8 cellular contexts compared by ENCODE assay signal in genomic region chr9:97307091-97307490, GRCh38. TPM values are rescaled to one million over a fixed set of nuclear protein-coding genes. Genes with fewer than 3 reads are reported as not detected.
A peak's percentile ranks its signal among the peaks of the same experiment; 100 is the strongest.
DNase-seq lines count a peak whose midpoint lies in the region; ATAC-seq, FAIRE-seq and TF ChIP-seq lines count a peak whose summit lies in the region.

No MANE protein-coding gene starts in this region.

- H3K23ac ChIP-seq in H9 (ENCODE audit: insufficient read length, low read depth, low read length) = no peak overlapping the region

- H4K5ac ChIP-seq in H9 (ENCODE audit: insufficient read length, low read depth, low read length) = no peak overlapping the region

- peaks cover 0 to 5% of the 10 kb centered on the region in 2 donors for H3K36me3 ChIP-seq in kidney (ENCODE audit: control insufficient read depth in 1 of 2, insufficient read depth in 2 of 2, low read length in 2 of 2)

- H3K79me2 ChIP-seq in H9 (ENCODE audit: insufficient read depth, low read length) = no peaks in the 10 kb centered on the region

- no peaks in the 10 kb centered on the region for H3K23me2 ChIP-seq in H9 (ENCODE audit: insufficient read length, low read depth, low read length, poor library complexity, severe bottlenecking)

- peak overlapping the region; percentile 66 for H2AFZ ChIP-seq in H9 (ENCODE audit: low read length)

- no peaks in the 10 kb centered on the region for H3K4me1 ChIP-seq in H9 (ENCODE audit: insufficient read depth, low read length)
- H3K4me1 ChIP-seq in kidney (ENCODE audit: control insufficient read depth in 1 of 2, insufficient read depth in 1 of 2, low read depth in 1 of 2, low read length in 2 of 2) = peaks cover 3 to 11% of the 10 kb centered on the region in 2 donors

- no peak overlapping the region for H3K56ac ChIP-seq in H9 (ENCODE audit: insufficient read length, low read depth, low read length)

- H3K9me3 ChIP-seq in H9 (ENCODE audit: control insufficient read depth, low read depth, low read length) = no peaks in the 10 kb centered on the region
- H3K9me3 ChIP-seq in kidney (ENCODE audit: control insufficient read depth in 1 of 2, low read length in 2 of 2) = no peaks in the 10 kb centered on the region

- H3K9ac ChIP-seq in H9 (ENCODE audit: extremely low read depth, insufficient read length, low read length) (no peak overlapping the region), kidney (ENCODE audit: low read length in 2 of 2) (peak overlapping the region; percentile 37 to 49)

- H3K4ac ChIP-seq in H9 (ENCODE audit: low read depth, low read length) = no peak overlapping the region

- H3K27ac ChIP-seq in H9 (ENCODE audit: insufficient read length, low read depth, low read length) (no peak overlapping the region), caudate nucleus (ENCODE audit: low read depth, low read length) (no peak overlapping the region), kidney (ENCODE audit: low read depth in 2 of 2, low read length in 2 of 2) (no peak overlapping the region)

- H3K4me3 ChIP-seq in kidney (ENCODE audit: low read length in 2 of 2) = peak overlapping the region; percentile 59 to 72

- H3K4me1 Mint-ChIP-seq in H9 = peaks cover 7 to 11% of the 10 kb centered on the region in 2 experiments

- no peak overlapping the region for H2BK15ac ChIP-seq in H9 (ENCODE audit: low read depth, low read length)

- no peak overlapping the region for H2BK120ac ChIP-seq in H9 (ENCODE audit: low read depth, low read length, poor library complexity, severe bottlenecking)

- DNase-seq in H9 = peak; percentile 97
- peak in 43 of 61 donors; percentile 6 to 80 (median 42) for DNase-seq in caudate nucleus (lab: John Stamatoyannopoulos, UW)
- peak; percentile 97 for DNase-seq in kidney
- DNase-seq in stimulated activated CD4-positive, alpha-beta T cell treated with anti-CD3 and anti-CD28 coated beads, Interleukin-4, amount 100 ng/mL, for 48 hours (ENCODE audit: low read depth in 2 of 2) = peak; percentile 16 to 23

- no CpG with 5 or more reads among the region's 19 CpGs for WGBS in H9 (ENCODE audit: extremely low coverage, insufficient read length, low lambda C conversion rate)

- no peak overlapping the region for H3T11ph ChIP-seq in H9 (ENCODE audit: low read length)

- H2BK5ac ChIP-seq in H9 (ENCODE audit: insufficient read length, low read length) = no peak overlapping the region

- peaks cover 4 to 29% (median 6%) of the 10 kb centered on the region in 3 experiments; a peak in 5 of 7 replicates for H3K36me3 Mint-ChIP-seq in H9 (ENCODE audit: insufficient read depth in 1 of 3, low read depth in 3 of 3)

- H3K4me2 ChIP-seq in H9 (ENCODE audit: insufficient read depth, insufficient read length, low read length) = no peak overlapping the region

- no peak for FAIRE-seq in kidney (lab: Jason Lieb, UNC)

- H4K91ac ChIP-seq in H9 (ENCODE audit: insufficient read length, low read depth, low read length) = no peak overlapping the region

- ATAC-seq in HG03442 (IDR thresholded peaks at IDR 0.05; ENCODE audit: unreplicated experiment) = no peak
- ATAC-seq in GM21576 (IDR thresholded peaks at IDR 0.05; ENCODE audit: unreplicated experiment) = no peak
- ATAC-seq in GM21447 (IDR thresholded peaks at IDR 0.05; ENCODE audit: unreplicated experiment) = no peak
- ATAC-seq in GM19397 (IDR thresholded peaks at IDR 0.05; ENCODE audit: unreplicated experiment) = no peak

- no peak overlapping the region for H4K8ac ChIP-seq in H9 (replicated peaks; ENCODE audit: insufficient read length, low read depth, low read length)

- H3K18ac ChIP-seq in H9 (ENCODE audit: insufficient read length, low read depth, low read length) = no peak overlapping the region

- H2BK12ac ChIP-seq in H9 (ENCODE audit: insufficient read length, low read depth, low read length) = no peak overlapping the region

- H4K20me1 ChIP-seq in H9 (ENCODE audit: control insufficient read depth, insufficient read depth, insufficient read length) = no peaks in the 10 kb centered on the region

- intact Hi-C loops in kidney (cut with DNase I) = no loop called here

- H3K27me3 ChIP-seq in H9 (ENCODE audit: insufficient read depth, low read length) = no peaks in the 10 kb centered on the region

- no peaks in the 10 kb centered on the region for H3K79me1 ChIP-seq in H9 (ENCODE audit: insufficient read depth, low read depth, low read length, poor library complexity, severe bottlenecking)

- H3K14ac ChIP-seq in H9 (ENCODE audit: insufficient read depth, low read length) = no peak overlapping the region

- TF ChIP-seq CTCF in H9 (conservative IDR thresholded peaks at IDR 0.05) (peak; percentile 57), kidney (IDR thresholded peaks at IDR 0.05; ENCODE audit: borderline replicate concordance, extremely low read depth, insufficient read depth) (peak; percentile 22)

- H3K9me3 Mint-ChIP-seq in H9 = peaks cover 3 to 10% of the 10 kb centered on the region in 2 experiments; a peak in 4 of 5 replicates

- H2BK20ac ChIP-seq in H9 (ENCODE audit: low read depth, low read length, poor library complexity, severe bottlenecking) = no peak overlapping the region

- no peak overlapping the region for H2AK5ac ChIP-seq in H9 (ENCODE audit: insufficient read length, low read length)

- 0 out of 2 replicates have a peak, but pooled peaks cover 1% of the 10 kb centered on the region for H3K27me3 Mint-ChIP-seq in H9 (ENCODE audit: low read depth)

- H3K4me3 Mint-ChIP-seq in H9 = peak overlapping the region in 1 of 2 experiments; percentile 32; a peak in 1 of 5 replicates

- H3K27ac Mint-ChIP-seq in H9 = peak overlapping the region; percentile 76 to 89 (median 85); a peak in 3 of 7 replicates

RNA-seq across cellular contexts. Expression of gene CCDC180, which starts 0.4 kb away (rescaled TPM):
- total RNA-seq in H9 (2021) (5.9 and 6.1 TPM in 2 replicates), kidney (8.8 TPM)
- polyA plus RNA-seq in kidney (ENCODE audit: insufficient read depth, low read depth, low replicate concordance) = 3.8 TPM

Comparison
In these comparisons a context has a peak if more than half of its experiments do, and no peak if none do; other contexts are left out.
1. DNase-seq: peak in every context shown above with its lines; median percentile 97 in H9; 97 in kidney; 42 in caudate nucleus; 20 in stimulated activated CD4-positive, alpha-beta T cell treated with anti-CD3 and anti-CD28 coated beads, Interleukin-4, amount 100 ng/mL, for 48 hours.